Comparison of ENCODE assay signal across 2 cellular contexts in the genomic region with DNA sequence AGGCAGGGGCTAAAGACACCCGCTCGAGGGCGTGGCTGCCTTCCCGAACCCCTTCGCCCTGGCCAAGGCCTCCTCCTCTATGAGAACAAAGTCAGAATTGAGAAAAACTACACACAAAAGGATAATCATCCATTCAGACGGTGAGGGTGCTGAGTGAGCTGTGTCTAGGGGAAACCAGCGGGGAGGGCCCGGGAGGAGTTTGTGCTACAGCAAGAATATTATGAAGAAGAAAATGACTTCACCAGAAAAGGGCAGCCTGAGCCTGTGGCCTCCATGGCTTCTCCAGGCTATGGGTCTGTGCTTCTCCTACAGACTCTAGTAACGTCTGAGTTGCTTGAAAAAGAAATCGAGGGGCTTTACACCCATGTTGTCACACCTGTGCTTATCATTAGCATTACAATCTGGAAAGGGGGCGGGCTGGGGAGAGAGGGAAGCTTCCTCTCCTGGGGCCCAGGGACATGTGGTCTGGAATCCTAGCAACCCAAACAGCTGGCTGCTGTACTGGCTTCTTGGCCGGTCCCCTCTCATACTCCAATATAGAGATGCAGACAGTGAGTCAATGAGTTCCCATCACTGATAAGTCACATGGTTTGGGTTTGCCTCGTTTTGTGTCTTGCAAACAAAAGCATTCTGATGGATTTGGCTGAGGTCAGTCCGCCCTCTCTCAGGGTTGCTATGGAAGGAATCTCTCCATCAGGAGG.
TF ChIP-seq lines count a peak whose summit lies in the region.

No MANE protein-coding gene starts in this region.

TF ChIP-seq in HepG2, 621 proteins besides CTCF, POLR2A, EP300 and RAD21 (continued from another document):
- no peak for TF ChIP-seq ONECUT2 (CRISPR knock-in tag; IDR thresholded peaks at IDR 0.05)
- no peak for TF ChIP-seq FOXK2 (IDR thresholded peaks at IDR 0.05)
- TF ChIP-seq, protein P1, sequence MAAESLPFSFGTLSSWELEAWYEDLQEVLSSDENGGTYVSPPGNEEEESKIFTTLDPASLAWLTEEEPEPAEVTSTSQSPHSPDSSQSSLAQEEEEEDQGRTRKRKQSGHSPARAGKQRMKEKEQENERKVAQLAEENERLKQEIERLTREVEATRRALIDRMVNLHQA (CRISPR knock-in tag; IDR thresholded peaks at IDR 0.05) = no peak
- TF ChIP-seq RBAK (CRISPR knock-in tag; IDR thresholded peaks at IDR 0.05) = no peak

TF ChIP-seq in WTC11, 78 proteins besides CTCF, POLR2A, EP300 and RAD21 (continued from another document):
- no peak for TF ChIP-seq GRHL2 (CRISPR knock-in tag; IDR thresholded peaks at IDR 0.05; ENCODE audit: insufficient replicate concordance, severe bottlenecking)
- no peak for TF ChIP-seq RELA (CRISPR knock-in tag; IDR thresholded peaks at IDR 0.05; ENCODE audit: borderline replicate concordance)
- TF ChIP-seq, protein P2, sequence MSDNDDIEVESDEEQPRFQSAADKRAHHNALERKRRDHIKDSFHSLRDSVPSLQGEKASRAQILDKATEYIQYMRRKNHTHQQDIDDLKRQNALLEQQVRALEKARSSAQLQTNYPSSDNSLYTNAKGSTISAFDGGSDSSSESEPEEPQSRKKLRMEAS (CRISPR knock-in tag; IDR thresholded peaks at IDR 0.05) = no peak; the same call in 1 of the 2 replicates
- no peak for TF ChIP-seq JUN (CRISPR knock-in tag; IDR thresholded peaks at IDR 0.05)
- TF ChIP-seq PRRX2 (CRISPR knock-in tag; IDR thresholded peaks at IDR 0.05) = no peak
- TF ChIP-seq JAZF1 (CRISPR knock-in tag; IDR thresholded peaks at IDR 0.05) = no peak
- TF ChIP-seq ELF4 (CRISPR knock-in tag; IDR thresholded peaks at IDR 0.05; ENCODE audit: low read depth) = no peak
- no peak for TF ChIP-seq ZNF317 (CRISPR knock-in tag; IDR thresholded peaks at IDR 0.05; ENCODE audit: borderline replicate concordance, low read depth)
- TF ChIP-seq, protein P3, sequence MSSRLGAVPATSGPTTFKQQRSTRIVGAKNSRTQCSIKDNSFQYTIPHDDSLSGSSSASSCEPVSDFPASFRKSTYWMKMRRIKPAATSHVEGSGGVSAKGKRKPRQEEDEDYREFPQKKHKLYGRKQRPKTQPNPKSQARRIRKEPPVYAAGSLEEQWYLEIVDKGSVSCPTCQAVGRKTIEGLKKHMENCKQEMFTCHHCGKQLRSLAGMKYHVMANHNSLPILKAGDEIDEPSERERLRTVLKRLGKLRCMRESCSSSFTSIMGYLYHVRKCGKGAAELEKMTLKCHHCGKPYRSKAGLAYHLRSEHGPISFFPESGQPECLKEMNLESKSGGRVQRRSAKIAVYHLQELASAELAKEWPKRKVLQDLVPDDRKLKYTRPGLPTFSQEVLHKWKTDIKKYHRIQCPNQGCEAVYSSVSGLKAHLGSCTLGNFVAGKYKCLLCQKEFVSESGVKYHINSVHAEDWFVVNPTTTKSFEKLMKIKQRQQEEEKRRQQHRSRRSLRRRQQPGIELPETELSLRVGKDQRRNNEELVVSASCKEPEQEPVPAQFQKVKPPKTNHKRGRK (CRISPR knock-in tag; IDR thresholded peaks at IDR 0.05; ENCODE audit: borderline replicate concordance) = no peak
- TF ChIP-seq CBFB (CRISPR knock-in tag; IDR thresholded peaks at IDR 0.05; ENCODE audit: low read depth) = no peak
- TF ChIP-seq, protein P4, sequence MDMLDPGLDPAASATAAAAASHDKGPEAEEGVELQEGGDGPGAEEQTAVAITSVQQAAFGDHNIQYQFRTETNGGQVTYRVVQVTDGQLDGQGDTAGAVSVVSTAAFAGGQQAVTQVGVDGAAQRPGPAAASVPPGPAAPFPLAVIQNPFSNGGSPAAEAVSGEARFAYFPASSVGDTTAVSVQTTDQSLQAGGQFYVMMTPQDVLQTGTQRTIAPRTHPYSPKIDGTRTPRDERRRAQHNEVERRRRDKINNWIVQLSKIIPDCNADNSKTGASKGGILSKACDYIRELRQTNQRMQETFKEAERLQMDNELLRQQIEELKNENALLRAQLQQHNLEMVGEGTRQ (CRISPR knock-in tag; IDR thresholded peaks at IDR 0.05) = peak; percentile 66
- TF ChIP-seq, protein P5, sequence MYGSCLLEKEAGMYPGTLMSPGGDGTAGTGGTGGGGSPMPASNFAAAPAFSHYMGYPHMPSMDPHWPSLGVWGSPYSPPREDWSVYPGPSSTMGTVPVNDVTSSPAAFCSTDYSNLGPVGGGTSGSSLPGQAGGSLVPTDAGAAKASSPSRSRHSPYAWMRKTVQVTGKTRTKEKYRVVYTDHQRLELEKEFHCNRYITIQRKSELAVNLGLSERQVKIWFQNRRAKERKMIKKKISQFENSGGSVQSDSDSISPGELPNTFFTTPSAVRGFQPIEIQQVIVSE (CRISPR knock-in tag; IDR thresholded peaks at IDR 0.05; ENCODE audit: borderline replicate concordance) = no peak
- TF ChIP-seq HMGA2 (CRISPR knock-in tag; IDR thresholded peaks at IDR 0.05) = no peak
- no peak for TF ChIP-seq ZNF219 (CRISPR knock-in tag; IDR thresholded peaks at IDR 0.05; ENCODE audit: borderline replicate concordance)
- TF ChIP-seq TEAD1 (CRISPR knock-in tag; IDR thresholded peaks at IDR 0.05) = no peak
- no peak for TF ChIP-seq SOX15 (CRISPR knock-in tag; IDR thresholded peaks at IDR 0.05)
- TF ChIP-seq, protein P6, sequence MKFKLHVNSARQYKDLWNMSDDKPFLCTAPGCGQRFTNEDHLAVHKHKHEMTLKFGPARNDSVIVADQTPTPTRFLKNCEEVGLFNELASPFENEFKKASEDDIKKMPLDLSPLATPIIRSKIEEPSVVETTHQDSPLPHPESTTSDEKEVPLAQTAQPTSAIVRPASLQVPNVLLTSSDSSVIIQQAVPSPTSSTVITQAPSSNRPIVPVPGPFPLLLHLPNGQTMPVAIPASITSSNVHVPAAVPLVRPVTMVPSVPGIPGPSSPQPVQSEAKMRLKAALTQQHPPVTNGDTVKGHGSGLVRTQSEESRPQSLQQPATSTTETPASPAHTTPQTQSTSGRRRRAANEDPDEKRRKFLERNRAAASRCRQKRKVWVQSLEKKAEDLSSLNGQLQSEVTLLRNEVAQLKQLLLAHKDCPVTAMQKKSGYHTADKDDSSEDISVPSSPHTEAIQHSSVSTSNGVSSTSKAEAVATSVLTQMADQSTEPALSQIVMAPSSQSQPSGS (CRISPR knock-in tag; IDR thresholded peaks at IDR 0.05; ENCODE audit: borderline replicate concordance, low read depth) = no peak
- TF ChIP-seq, protein P7, sequence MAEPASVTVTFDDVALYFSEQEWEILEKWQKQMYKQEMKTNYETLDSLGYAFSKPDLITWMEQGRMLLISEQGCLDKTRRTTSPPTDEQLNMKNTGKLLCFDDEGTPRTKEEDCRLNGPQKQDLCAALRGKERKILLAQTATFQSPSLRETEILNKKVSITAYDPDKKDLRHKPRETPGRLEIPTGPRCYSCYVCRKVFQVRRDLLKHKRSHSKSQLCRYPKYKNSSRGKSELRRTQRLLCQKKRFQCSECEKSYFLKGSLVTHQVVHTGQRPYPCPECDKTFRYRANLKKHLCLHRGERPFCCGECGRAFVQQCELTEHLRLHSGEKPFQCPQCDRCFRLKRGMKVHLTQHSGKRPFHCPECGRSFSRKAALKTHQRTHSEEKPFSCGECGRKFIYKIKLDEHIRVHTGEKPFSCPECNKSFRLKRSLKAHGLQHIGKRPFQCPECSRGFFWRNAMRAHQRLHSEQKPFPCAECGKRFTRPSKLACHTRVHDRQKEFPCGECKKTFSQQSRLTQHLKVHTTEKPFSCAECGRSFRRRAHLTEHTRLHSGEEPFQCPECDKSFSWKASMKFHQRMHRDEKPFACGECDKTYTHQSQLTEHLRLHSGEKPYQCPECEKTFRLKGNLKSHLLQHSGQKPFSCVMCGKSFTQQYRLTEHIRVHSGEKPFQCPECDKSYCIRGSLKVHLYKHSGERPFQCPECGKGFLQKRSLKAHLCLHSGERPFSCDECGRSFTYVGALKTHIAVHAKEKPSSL (CRISPR knock-in tag; conservative IDR thresholded peaks at IDR 0.05) = no peak
- TF ChIP-seq, protein P8, sequence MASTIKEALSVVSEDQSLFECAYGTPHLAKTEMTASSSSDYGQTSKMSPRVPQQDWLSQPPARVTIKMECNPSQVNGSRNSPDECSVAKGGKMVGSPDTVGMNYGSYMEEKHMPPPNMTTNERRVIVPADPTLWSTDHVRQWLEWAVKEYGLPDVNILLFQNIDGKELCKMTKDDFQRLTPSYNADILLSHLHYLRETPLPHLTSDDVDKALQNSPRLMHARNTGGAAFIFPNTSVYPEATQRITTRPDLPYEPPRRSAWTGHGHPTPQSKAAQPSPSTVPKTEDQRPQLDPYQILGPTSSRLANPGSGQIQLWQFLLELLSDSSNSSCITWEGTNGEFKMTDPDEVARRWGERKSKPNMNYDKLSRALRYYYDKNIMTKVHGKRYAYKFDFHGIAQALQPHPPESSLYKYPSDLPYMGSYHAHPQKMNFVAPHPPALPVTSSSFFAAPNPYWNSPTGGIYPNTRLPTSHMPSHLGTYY (CRISPR knock-in tag; IDR thresholded peaks at IDR 0.05) = no peak
- no peak for TF ChIP-seq NR2C2 (CRISPR knock-in tag; IDR thresholded peaks at IDR 0.05)
- TF ChIP-seq ETV6 (CRISPR knock-in tag; IDR thresholded peaks at IDR 0.05) = peak; percentile 45; the same call in 1 of the 2 replicates
- no peak for TF ChIP-seq IRF2 (CRISPR knock-in tag; IDR thresholded peaks at IDR 0.05; ENCODE audit: borderline replicate concordance, low read depth)
- TF ChIP-seq, protein P9, sequence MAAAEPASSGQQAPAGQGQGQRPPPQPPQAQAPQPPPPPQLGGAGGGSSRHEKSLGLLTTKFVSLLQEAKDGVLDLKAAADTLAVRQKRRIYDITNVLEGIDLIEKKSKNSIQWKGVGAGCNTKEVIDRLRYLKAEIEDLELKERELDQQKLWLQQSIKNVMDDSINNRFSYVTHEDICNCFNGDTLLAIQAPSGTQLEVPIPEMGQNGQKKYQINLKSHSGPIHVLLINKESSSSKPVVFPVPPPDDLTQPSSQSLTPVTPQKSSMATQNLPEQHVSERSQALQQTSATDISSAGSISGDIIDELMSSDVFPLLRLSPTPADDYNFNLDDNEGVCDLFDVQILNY (CRISPR knock-in tag; IDR thresholded peaks at IDR 0.05) = no peak
